23 cellular contexts compared by ENCODE assay signal in genomic region chr15:63390689-63391088, GRCh38. TPM values are rescaled to one million over a fixed set of nuclear protein-coding genes. Genes with fewer than 3 reads are reported as not detected.
"Had no signal": no experiment of that assay in that cellular context is flagged by ENCODE, and none has a peak within 500 bp of the region (broad histone marks: within the 10 kb centered on the region; RNA-seq: fewer than 3 reads in every experiment).

No MANE protein-coding gene starts in this region.

- FAIRE-seq: bronchial epithelial cell, colon, frontal cortex, islet of Langerhans had no signal

- H3K4me1 ChIP-seq: prostate gland had no signal

- H3K27ac ChIP-seq: ovary, prostate gland had no signal

- DNase-seq: activated CD4-positive, alpha-beta T cell treated with anti-CD3 and anti-CD28 coated beads for 4 hours; activated CD4-positive, alpha-beta T cell treated with anti-CD3 and anti-CD28 coated beads, Interleukin-2, amount 50 U/mL, for 4 hours; activated effector memory CD4-positive, alpha-beta T cell treated with anti-CD3 and anti-CD28 coated beads, Interleukin-2, amount 50 U/mL, for 16 hours; activated naive CD4-positive, alpha-beta T cell treated with anti-CD3 and anti-CD28 coated beads, Interleukin-2, amount 10 ng/mL, durations not matched to agents 7 days and 5 days; amniotic stem cell; dermis blood vessel endothelial cell; effector CD4-positive, alpha-beta T cell; esophagus squamous epithelium; midbrain; natural killer cell; ovary; stimulated activated CD4-positive, alpha-beta T cell treated with anti-CD3 and anti-CD28 coated beads, Interleukin-1b, Interleukin-23, amount 100 ng/mL, for 48 hours; stimulated activated CD4-positive, alpha-beta T cell treated with anti-CD3 and anti-CD28 coated beads, Interleukin-4, amount 100 ng/mL, for 4 hours; stimulated activated CD8-positive, alpha-beta memory T cell treated with anti-CD3 and anti-CD28 coated beads, Interleukin-4, amount 100 ng/mL, for 48 hours; stimulated activated naive CD8-positive, alpha-beta T cell treated with anti-CD3 and anti-CD28 coated beads, Interleukin-15, amount 100 ng/mL, for 72 hours had no signal

- H3K9me3 ChIP-seq: esophagus squamous epithelium, ovary, prostate gland had no signal

- H3K27me3 ChIP-seq: esophagus squamous epithelium, ovary had no signal

- H3K36me3 ChIP-seq: esophagus squamous epithelium, ovary, prostate gland had no signal

- H3K4me3 ChIP-seq: esophagus squamous epithelium, ovary, prostate gland, smooth muscle cell had no signal

- H3K4me2 ChIP-seq: smooth muscle cell had no signal

- ATAC-seq: natural killer cell; stimulated activated memory B cell treated with anti-CD40 and anti-IgM and Interleukin-4, amounts not matched to agents 10 μg/mL and 1 μg/mL and 100 μg/mL, for 72 hours; stimulated activated naive CD8-positive, alpha-beta T cell treated with anti-CD3 and anti-CD28 coated beads, Interleukin-15, amount 100 ng/mL, for 72 hours had no signal

RNA-seq across cellular contexts. Expression of gene CA12, which starts 9.0 kb away (rescaled TPM):
- total RNA-seq: natural killer cell; T-helper 1 cell treated with Interleukin-12 subunit alpha and Interleukin-12 subunit beta and Interleukin-4 antibody, amounts not matched to agents 30 ng/mL and 1 ng/mL, for 36 hours had no signal
